18 cellular contexts compared by ENCODE assay signal in the genomic region with DNA sequence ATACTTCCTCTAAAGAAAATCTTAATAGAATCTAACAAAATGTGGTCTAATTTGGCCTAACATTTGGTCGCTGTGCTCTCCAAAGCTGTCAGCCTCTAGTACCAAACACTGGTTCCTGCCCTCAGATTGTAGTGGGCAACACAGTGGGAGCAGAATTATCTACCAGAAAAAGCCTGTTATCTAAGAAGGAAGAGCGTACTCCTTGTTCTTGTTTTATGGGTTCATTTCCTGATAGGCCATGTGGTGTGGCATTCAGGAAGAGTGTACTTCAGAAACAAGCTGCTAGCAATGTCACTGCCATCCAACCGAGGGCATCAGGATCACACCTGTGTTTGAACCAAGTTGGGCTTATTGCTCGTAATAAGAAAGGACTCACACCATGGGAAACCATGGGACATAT.
"Had no signal": no experiment of that assay in that cellular context is flagged by ENCODE, and none has a peak within 500 bp of the region (broad histone marks: within the 10 kb centered on the region; RNA-seq: fewer than 3 reads in every experiment).

No MANE protein-coding gene starts in this region.

- H3K9me3 Mint-ChIP-seq: immature natural killer cell; nephron progenitor cell; stimulated activated memory B cell treated with anti-CD40 and anti-IgM and Interleukin-4, amounts not matched to agents 10 μg/mL and 1 μg/mL and 100 μg/mL, for 72 hours; stimulated activated naive CD8-positive, alpha-beta T cell treated with anti-CD3 and anti-CD28 coated beads, Interleukin-15, Interleukin-2, amounts not matched to agents 100 ng/mL and 50 ng/mL, for 24 hours had no signal

- H3K4me1 ChIP-seq: heart left ventricle, left ventricle myocardium inferior, spleen, tibial nerve had no signal

- H3K27ac ChIP-seq: heart left ventricle, left ventricle myocardium inferior, neutrophil, tibial nerve had no signal

- H3K9me3 ChIP-seq: heart left ventricle, left ventricle myocardium inferior, neutrophil, spleen, tibial nerve had no signal

- H3K27me3 Mint-ChIP-seq: stimulated activated naive CD8-positive, alpha-beta T cell treated with anti-CD3 and anti-CD28 coated beads, Interleukin-15, Interleukin-2, amounts not matched to agents 100 ng/mL and 50 ng/mL, for 24 hours had no signal

- H3K4me3 Mint-ChIP-seq: immature natural killer cell; naive thymus-derived CD4-positive, alpha-beta T cell; nephron progenitor cell; stimulated activated memory B cell treated with anti-CD40 and anti-IgM and Interleukin-4, amounts not matched to agents 10 μg/mL and 1 μg/mL and 100 μg/mL, for 72 hours; stimulated activated naive CD8-positive, alpha-beta T cell treated with anti-CD3 and anti-CD28 coated beads, Interleukin-15, Interleukin-2, amounts not matched to agents 100 ng/mL and 50 ng/mL, for 24 hours had no signal

- H3K4me1 Mint-ChIP-seq: stimulated activated memory B cell treated with anti-CD40 and anti-IgM and Interleukin-4, amounts not matched to agents 10 μg/mL and 1 μg/mL and 100 μg/mL, for 72 hours had no signal

- H3K36me3 Mint-ChIP-seq: immature natural killer cell; naive thymus-derived CD4-positive, alpha-beta T cell; stimulated activated memory B cell treated with anti-CD40 and anti-IgM and Interleukin-4, amounts not matched to agents 10 μg/mL and 1 μg/mL and 100 μg/mL, for 72 hours had no signal

- H3K27ac Mint-ChIP-seq: immature natural killer cell; naive thymus-derived CD4-positive, alpha-beta T cell; nephron progenitor cell; stimulated activated memory B cell treated with anti-CD40 and anti-IgM and Interleukin-4, amounts not matched to agents 10 μg/mL and 1 μg/mL and 100 μg/mL, for 72 hours; stimulated activated naive CD8-positive, alpha-beta T cell treated with anti-CD3 and anti-CD28 coated beads, Interleukin-15, Interleukin-2, amounts not matched to agents 100 ng/mL and 50 ng/mL, for 24 hours had no signal

- ATAC-seq: esophagus mucosa; heart left ventricle; naive thymus-derived CD4-positive, alpha-beta T cell; sciatic nerve; stimulated activated memory B cell treated with anti-CD40 and anti-IgM and Interleukin-4, amounts not matched to agents 10 μg/mL and 1 μg/mL and 100 μg/mL, for 72 hours had no signal

- H3K36me3 ChIP-seq: heart left ventricle, left ventricle myocardium inferior, neutrophil, spleen, tibial nerve had no signal

- H3K27me3 ChIP-seq: heart left ventricle, neutrophil, spleen, tibial nerve had no signal

- DNase-seq: effector memory CD4-positive, alpha-beta T cell; heart left ventricle; immature natural killer cell; left ventricle myocardium inferior; mesenchymal stem cell; naive thymus-derived CD4-positive, alpha-beta T cell; nephron progenitor cell; spleen; stimulated activated CD4-positive, alpha-beta T cell treated with anti-CD3 and anti-CD28 coated beads, Interleukin-15, amount 100 ng/mL, for 24 hours; stimulated activated CD4-positive, alpha-beta T cell treated with anti-CD3 and anti-CD28 coated beads, Interleukin-1b, Interleukin-23, amount 100 ng/mL, for 48 hours; stimulated activated CD4-positive, alpha-beta T cell treated with anti-CD3 and anti-CD28 coated beads, Interleukin-4, amount 100 ng/mL, for 24 hours had no signal

- H3K4me3 ChIP-seq: heart left ventricle, left ventricle myocardium inferior, lung, spleen, tibial nerve had no signal
